1 cellular context compared by ENCODE assay signal in genomic region chr17:39701012-39701783, GRCh38.
TF ChIP-seq lines count a peak whose summit lies in the region.

No MANE protein-coding gene starts in this region.

TF ChIP-seq in HCT116, 20 proteins besides CTCF, POLR2A, EP300 and RAD21:
- TF ChIP-seq EZH2 (IDR thresholded peaks at IDR 0.05): no peak
- TF ChIP-seq, protein P1, sequence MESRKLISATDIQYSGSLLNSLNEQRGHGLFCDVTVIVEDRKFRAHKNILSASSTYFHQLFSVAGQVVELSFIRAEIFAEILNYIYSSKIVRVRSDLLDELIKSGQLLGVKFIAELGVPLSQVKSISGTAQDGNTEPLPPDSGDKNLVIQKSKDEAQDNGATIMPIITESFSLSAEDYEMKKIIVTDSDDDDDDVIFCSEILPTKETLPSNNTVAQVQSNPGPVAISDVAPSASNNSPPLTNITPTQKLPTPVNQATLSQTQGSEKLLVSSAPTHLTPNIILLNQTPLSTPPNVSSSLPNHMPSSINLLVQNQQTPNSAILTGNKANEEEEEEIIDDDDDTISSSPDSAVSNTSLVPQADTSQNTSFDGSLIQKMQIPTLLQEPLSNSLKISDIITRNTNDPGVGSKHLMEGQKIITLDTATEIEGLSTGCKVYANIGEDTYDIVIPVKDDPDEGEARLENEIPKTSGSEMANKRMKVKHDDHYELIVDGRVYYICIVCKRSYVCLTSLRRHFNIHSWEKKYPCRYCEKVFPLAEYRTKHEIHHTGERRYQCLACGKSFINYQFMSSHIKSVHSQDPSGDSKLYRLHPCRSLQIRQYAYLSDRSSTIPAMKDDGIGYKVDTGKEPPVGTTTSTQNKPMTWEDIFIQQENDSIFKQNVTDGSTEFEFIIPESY (IDR thresholded peaks at IDR 0.05; ENCODE audit: extremely low read depth, insufficient replicate concordance, low read length): no peak
- no peak for TF ChIP-seq ELF1 (IDR thresholded peaks at IDR 0.05; ENCODE audit: borderline replicate concordance, low read depth)
- TF ChIP-seq POLR2AphosphoS5 (IDR thresholded peaks at IDR 0.05; ENCODE audit: low read depth, low read length): no peak
- TF ChIP-seq MAX (IDR thresholded peaks at IDR 0.05): no peak
- no peak for TF ChIP-seq SIN3A (IDR thresholded peaks at IDR 0.05; ENCODE audit: low read depth)
- TF ChIP-seq EZH2phosphoT487 (IDR thresholded peaks at IDR 0.05; ENCODE audit: borderline replicate concordance): no peak
- no peak for TF ChIP-seq CBX3 (IDR thresholded peaks at IDR 0.05; ENCODE audit: low read depth)
- no peak for TF ChIP-seq EGR1 (IDR thresholded peaks at IDR 0.05; ENCODE audit: low read depth)
- no peak for TF ChIP-seq YY1 (IDR thresholded peaks at IDR 0.05; ENCODE audit: extremely low read depth, insufficient replicate concordance, low read depth, low read length)
- TF ChIP-seq ATF3 (IDR thresholded peaks at IDR 0.05): no peak
- no peak for TF ChIP-seq CEBPB (IDR thresholded peaks at IDR 0.05; ENCODE audit: low read depth)
- TF ChIP-seq FOSL1 (IDR thresholded peaks at IDR 0.05; ENCODE audit: low read depth): no peak
- TF ChIP-seq ZFX (IDR thresholded peaks at IDR 0.05): no peak
- no peak for TF ChIP-seq SP1 (IDR thresholded peaks at IDR 0.05; ENCODE audit: low read depth)
- TF ChIP-seq SRF (IDR thresholded peaks at IDR 0.05; ENCODE audit: low read depth): no peak
- TF ChIP-seq TCF7L2 (IDR thresholded peaks at IDR 0.05; ENCODE audit: borderline replicate concordance, extremely low read depth, insufficient read depth, insufficient read length): no peak
- TF ChIP-seq ZNF274 (IDR thresholded peaks at IDR 0.05; ENCODE audit: low read depth, low read length): no peak
- no peak for TF ChIP-seq JUND (IDR thresholded peaks at IDR 0.05)
